ENCODE assay signal across 34 cellular contexts in the genomic region with DNA sequence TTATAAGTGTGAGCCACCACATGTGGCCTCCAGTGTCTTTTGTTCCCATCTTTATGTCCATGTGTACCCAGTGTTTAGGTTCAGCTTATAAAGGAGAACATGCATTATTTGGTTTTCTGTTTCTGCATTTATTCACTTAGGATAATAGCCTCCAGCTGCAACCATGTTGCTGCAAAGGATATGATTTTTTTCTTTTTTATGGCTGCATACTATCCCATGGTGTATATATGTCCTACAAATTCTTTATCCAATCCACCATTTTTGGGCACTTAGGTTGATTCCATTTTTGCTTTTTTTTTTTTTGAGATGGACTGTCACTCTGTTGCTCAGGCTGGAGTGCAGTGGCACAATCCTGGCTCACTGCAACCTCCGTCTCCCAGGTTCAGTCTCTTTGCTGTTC.
"Had no signal": no experiment of that assay in that cellular context is flagged by ENCODE, and none has a peak within 500 bp of the region (broad histone marks: within the 10 kb centered on the region; RNA-seq: fewer than 3 reads in every experiment).

No MANE protein-coding gene starts in this region.

- H3K27ac ChIP-seq: KMS-11 had no signal

- H3K27me3 ChIP-seq: MG63 had no signal

- DNase-seq: Karpas-422, Kasumi-1, MG63, MM.1S, MV-4-11, NCI-H1048, NCI-H1092, NCI-H1092 treated with DMSO at 0.1 percent for 48 hours, NCI-H1105, NCI-H1105 treated with DMSO at 0.1 percent for 48 hours, NCI-H1417, NCI-H1417 treated with DMSO at 0.1 percent for 48 hours, NCI-H1436, NCI-H1436 treated with DMSO at 0.1 percent for 48 hours, NCI-H146, NCI-H1694, NCI-H1694 treated with DMSO at 0.1 percent for 48 hours, NCI-H187, NCI-H187 treated with DMSO at 0.1 percent for 48 hours, NCI-H1930, NCI-H2029, NCI-H2029 treated with DMSO at 0.1 percent for 48 hours, NCI-H2081, NCI-H2081 treated with DMSO at 0.1 percent for 48 hours, NCI-H2107, NCI-H2171, NCI-H2227 treated with DMSO at 0.1 percent for 48 hours, NCI-H226, NCI-H345, NCI-H446, NCI-H446 treated with DMSO at 0.1 percent for 48 hours, NCI-H510A, NCI-H510A treated with DMSO at 0.1 percent for 48 hours had no signal

- H3K4me3 ChIP-seq: MG63 had no signal

- H3K9me3 ChIP-seq: MG63 had no signal
